In genomic region chr22:19407649-19408606, GRCh38 we compare ENCODE assay signal across 14 cellular contexts. TPM values are rescaled to one million over a fixed set of nuclear protein-coding genes. Genes with fewer than 3 reads are reported as not detected.
A peak's percentile ranks its signal among the peaks of the same experiment; 100 is the strongest.
DNase-seq lines count a peak whose midpoint lies in the region; ATAC-seq, FAIRE-seq and TF ChIP-seq lines count a peak whose summit lies in the region.
"Had no signal": no experiment of that assay in that cellular context is flagged by ENCODE, and none has a peak within 500 bp of the region (broad histone marks: within the 10 kb centered on the region; RNA-seq: fewer than 3 reads in every experiment).

No MANE protein-coding gene starts in this region.

- H3K9me3 ChIP-seq in pancreas: no peaks in the 10 kb centered on the region

- no peaks in the 10 kb centered on the region for H3K27me3 ChIP-seq in pancreas
- H3K27me3 ChIP-seq: dorsolateral prefrontal cortex had no signal

- no peak overlapping the region for H3K27ac ChIP-seq in pancreas
- H3K27ac ChIP-seq: C4-2B, dorsolateral prefrontal cortex had no signal

- DNase-seq in HUDEP-2 (lab: John Stamatoyannopoulos, UW; ENCODE audit: unreplicated experiment in 76 of 76) (peak in 72 of 76 experiments; percentile 11 to 81 (median 58)), NCI-H82 (lab: John Stamatoyannopoulos, UW) (peak; percentile 79), fibroblast of pulmonary artery (ENCODE audit: low read depth) (peak; percentile 30), pancreas (peak; percentile 41 to 80 (median 58)), RPMI8226 (no peak), OCI-M1 (lab: John Stamatoyannopoulos, UW) (no peak)
- DNase-seq: activated CD4-positive, CD25-positive, alpha-beta regulatory T cell; activated naive CD4-positive, alpha-beta T cell; DND-41; dorsolateral prefrontal cortex; naive thymus-derived CD8-positive, alpha-beta T cell; NCI-H1930 had no signal

- 53 to 55% methylated on average over 16 of the region's 16 CpGs for WGBS in pancreas, 2 donors

- no peak for FAIRE-seq in pancreas (lab: Jason Lieb, UNC)

- TF ChIP-seq CTCF in fibroblast of pulmonary artery (IDR thresholded peaks at IDR 0.05; ENCODE audit: low read length, missing control alignments): no peak
- TF ChIP-seq CTCF in pancreas (IDR thresholded peaks at IDR 0.05): no peak

- H3K4me1 ChIP-seq in pancreas: peaks cover 0 to 6% (median 0%) of the 10 kb centered on the region in 3 donors

- H3K36me3 ChIP-seq in pancreas: peaks cover 0 to 6% (median 0%) of the 10 kb centered on the region in 3 donors

- H3K4me3 ChIP-seq in fibroblast of pulmonary artery (replicated peaks; ENCODE audit: low read depth, low read length) (no peak overlapping the region), pancreas (no peak overlapping the region)
- H3K4me3 ChIP-seq: dorsolateral prefrontal cortex had no signal

- ATAC-seq in pancreas (peak; percentile 32 to 69 (median 52)), GM21619 (IDR thresholded peaks at IDR 0.05; ENCODE audit: unreplicated experiment) (no peak)
- ATAC-seq: naive thymus-derived CD8-positive, alpha-beta T cell had no signal

- intact Hi-C loops in pancreas (cut with DNase I): no loop called here

RNA-seq across cellular contexts. Expression of gene HIRA, which starts 23.6 kb away (rescaled TPM):
- 10 to 100 TPM in 2 of 6 donors, 1 to 10 TPM in 4; 8.8 to 14.6 (median 9.5) TPM for total RNA-seq in pancreas
- polyA plus RNA-seq in pancreas: 10 to 100 TPM in 1 of 2 donors, 1 to 10 TPM in 1; 6.1 to 12.2 TPM

RNA-seq across cellular contexts. Expression of gene MRPL40, which starts 24.4 kb away (rescaled TPM):
- total RNA-seq in pancreas: 10 to 100 TPM; 10.4 to 19.1 (median 13.5) TPM
- polyA plus RNA-seq in pancreas: 10 to 100 TPM; 27.2 to 32.0 TPM

RNA-seq across cellular contexts. Expression of gene C22orf39, which starts 39.6 kb away (rescaled TPM):
- 10 to 100 TPM; 13.3 to 19.9 (median 18.8) TPM for total RNA-seq in pancreas
- 10 to 100 TPM; 22.2 to 23.1 TPM for polyA plus RNA-seq in pancreas

Comparison
In these comparisons a context has a peak if more than half of its experiments do, and no peak if none do; other contexts are left out.
1. DNase-seq: peak in HUDEP-2 (72 of 76), NCI-H82 (single experiment), fibroblast of pulmonary artery (single experiment) and pancreas (6 of 6); none in RPMI8226 (single experiment) and OCI-M1 (single experiment).